ENCODE assay signal across 22 cellular contexts in genomic region chr1:246262281-246262680, GRCh38.
DNase-seq lines count a peak whose midpoint lies in the region; ATAC-seq, FAIRE-seq and TF ChIP-seq lines count a peak whose summit lies in the region.
"Had no signal": no experiment of that assay in that cellular context is flagged by ENCODE, and none has a peak within 500 bp of the region (broad histone marks: within the 10 kb centered on the region; RNA-seq: fewer than 3 reads in every experiment).

No MANE protein-coding gene starts in this region.

- CTCF ChIA-PET in IMR-90 (lab: Yijun Ruan, JAX), result interaction anchor here (0.6 to 1.2 kb wide), 4 partner anchors 12 to 272 kb away, joined by 3 to 6 read pairs (median 4); no protein-coding TSS in a partner anchor
- CTCF ChIA-PET in endothelial cell of umbilical vein (lab: Charles Lee), result interaction anchor here (0.9 to 2.1 kb wide), 5 partner anchors 9 to 93 kb away, joined by 3 to 6 read pairs (median 4); no protein-coding TSS in a partner anchor
- CTCF ChIA-PET in HepG2 (lab: Yijun Ruan, JAX; ENCODE audit: low intra/inter-chr PET ratio, low total read pairs), result no interaction called here

- no CpG with 5 or more reads among the region's 6 CpGs for whole genome bisulfite sequencing in IMR-90 (ENCODE audit: extremely low coverage in 2 of 2, insufficient read length in 1 of 2), 2 experiments
- WGBS in HepG2 (ENCODE audit: low lambda C conversion rate), result 78% methylated on average over 6 of the region's 6 CpGs

- H3K9me3 ChIP-seq in IMR-90 (ENCODE audit: control insufficient read depth, insufficient read depth, low read length) (peaks cover 2% of the 10 kb centered on the region; the same call in 1 of the 2 replicates), endothelial cell of umbilical vein (replicated peaks; ENCODE audit: control insufficient read depth, insufficient read depth, low read length) (no peaks in the 10 kb centered on the region), HepG2 (ENCODE audit: low read length) (peaks cover 18% of the 10 kb centered on the region)
- H3K9me3 ChIP-seq: Peyer's patch had no signal

- no peak overlapping the region for H4K5ac ChIP-seq in IMR-90 (ENCODE audit: low read depth, low read length)

- intact Hi-C loops in IMR-90 (cut with micrococcal nuclease) (no loop called here), endothelial cell of umbilical vein (cut with micrococcal nuclease) (no loop called here), HepG2 (cut with micrococcal nuclease; ENCODE audit: unreplicated experiment) (loop anchor here (5.0 kb wide), 1 partner anchor 250 kb away; no protein-coding TSS in a partner anchor)

- TF ChIP-seq EP300 in HepG2 (IDR thresholded peaks at IDR 0.05; ENCODE audit: low read depth in 2 of 2, low read length in 2 of 2) (no peak), HepG2 (CRISPR knock-in tag; IDR thresholded peaks at IDR 0.05; ENCODE audit: borderline replicate concordance) (no peak)

- H3K9me1 ChIP-seq in IMR-90 (ENCODE audit: insufficient read depth, low read length) (no peaks in the 10 kb centered on the region), endothelial cell of umbilical vein (replicated peaks; ENCODE audit: control insufficient read depth, extremely low read depth, insufficient read depth, low read length) (no peaks in the 10 kb centered on the region)

- peak; percentile 89 for FAIRE-seq in D721Med (lab: Jason Lieb, UNC)
- FAIRE-seq in endothelial cell of umbilical vein (lab: Jason Lieb, UNC), result no peak
- FAIRE-seq in HepG2 (lab: Jason Lieb, UNC), result no peak
- FAIRE-seq: A204.1, H1 had no signal

- dilution Hi-C loops in IMR-90 (cut with HindIII; ENCODE audit: low sequenced_read_pairs, unreplicated experiment), result no loop called here
- dilution Hi-C loops in endothelial cell of umbilical vein (cut with MboI; ENCODE audit: extremely low pct_ligation_motif_present, low sequenced_read_pairs), result no loop called here

- no peak overlapping the region for H2AFZ ChIP-seq in IMR-90 (replicated peaks; ENCODE audit: low read length, poor library complexity)
- H2AFZ ChIP-seq in endothelial cell of umbilical vein (ENCODE audit: low read depth, low read length), result no peak overlapping the region
- H2AFZ ChIP-seq in HepG2 (ENCODE audit: low read length), result no peak overlapping the region

- no peak overlapping the region for H3K56ac ChIP-seq in IMR-90 (ENCODE audit: extremely low read depth, insufficient read depth, low read length)

- H3K4ac ChIP-seq in IMR-90 (ENCODE audit: low read depth, low read length), result no peak overlapping the region

- BruUV-seq in IMR-90 (replicated peaks; lab: Mats Ljungman, UMichigan), result no TSS peak
- no TSS peak for BruUV-seq in endothelial cell of umbilical vein (replicated peaks; lab: Mats Ljungman, UMichigan)
- no TSS peak for BruUV-seq in HepG2 (replicated peaks; lab: Mats Ljungman, UMichigan)

- H2AK5ac ChIP-seq in IMR-90 (ENCODE audit: low read depth, low read length), result no peak overlapping the region

- no peak overlapping the region for H2BK5ac ChIP-seq in IMR-90 (ENCODE audit: low read depth, low read length, poor library complexity, severe bottlenecking)

- in situ Hi-C loops in IMR-90 (cut with MboI; ENCODE audit: low sequenced_read_pairs) (no loop called here), HepG2 (cut with HindIII; ENCODE audit: extremely low pct_ligation_motif_present, low pct_unique_long_range_greater_than_20kb) (no loop called here)

- H4K8ac ChIP-seq in IMR-90 (ENCODE audit: low read depth in 2 of 2, low read length in 2 of 2), result no peak overlapping the region

- no peak overlapping the region for H3K18ac ChIP-seq in IMR-90 (ENCODE audit: low read depth, low read length)

- no peak for DNase-seq in D721Med (ENCODE audit: insufficient read length, low spot score)
- DNase-seq in IMR-90, result peak; percentile 8
- DNase-seq in endothelial cell of umbilical vein (ENCODE audit: low read depth, low spot score), result peak; percentile 27
- peak; percentile 28 for DNase-seq in iris pigment epithelial cell (ENCODE audit: low read depth)
- DNase-seq in cerebellum (ENCODE audit: low spot score), result no peak
- no peak for DNase-seq in HepG2 (ENCODE audit: low spot score)
- DNase-seq in globus pallidus (ENCODE audit: low spot score), result no peak
- DNase-seq: CD4-positive, CD25-positive, alpha-beta regulatory T cell; NCI-H1105 treated with DMSO at 0.1 percent for 48 hours; NCI-H146; NCI-H1930; NCI-H446; NCI-H524 treated with DMSO at 0.1 percent for 48 hours; NCI-H82; Peyer's patch; SIG-M5 had no signal

- no peaks in the 10 kb centered on the region for H3K79me1 ChIP-seq in IMR-90 (ENCODE audit: low read depth in 1 of 2, low read length in 2 of 2)

- H2BK20ac ChIP-seq in IMR-90 (ENCODE audit: low read depth, low read length), result no peak overlapping the region

- ATAC-seq in IMR-90 (ENCODE audit: low read depth) (no peak), HepG2 (no peak)
- ATAC-seq: HCT116 had no signal

- TF ChIP-seq RAD21 in IMR-90 (IDR thresholded peaks at IDR 0.05; ENCODE audit: low read length) (no peak), HepG2 (CRISPR knock-in tag; IDR thresholded peaks at IDR 0.05) (no peak)

- H2BK15ac ChIP-seq in IMR-90 (ENCODE audit: low read depth, low read length), result no peak overlapping the region

- no peak for TF ChIP-seq POLR2A in IMR-90 (IDR thresholded peaks at IDR 0.05; ENCODE audit: low read depth, low read length)
- no peak for TF ChIP-seq POLR2A in endothelial cell of umbilical vein (IDR thresholded peaks at IDR 0.05; ENCODE audit: low read depth, low read length)
- no peak for TF ChIP-seq POLR2A in HepG2 (IDR thresholded peaks at IDR 0.05; ENCODE audit: insufficient read depth in 1 of 2, low read depth in 2 of 2, low read length in 2 of 2)

- no peak overlapping the region for H3K23ac ChIP-seq in IMR-90 (ENCODE audit: low read depth, low read length)

- H3K4me3 ChIP-seq in IMR-90 (ENCODE audit: insufficient read depth, low read depth, low read length) (no peak overlapping the region), endothelial cell of umbilical vein (replicated peaks in 1 of 3; ENCODE audit: insufficient read depth in 1 of 3, low read depth in 1 of 3, low read length in 3 of 3) (no peak overlapping the region), HepG2 (replicated peaks in 1 of 3; ENCODE audit: insufficient read depth in 1 of 3, low read depth in 2 of 3, low read length in 3 of 3) (no peak overlapping the region)
- H3K4me3 ChIP-seq: BLaER1, Peyer's patch, SK-N-MC had no signal

- H2AK9ac ChIP-seq in IMR-90 (replicated peaks; ENCODE audit: low read depth, low read length, poor library complexity), result no peak overlapping the region

- no peak overlapping the region for H4K91ac ChIP-seq in IMR-90 (ENCODE audit: insufficient read depth, low read depth, low read length)

- H2BK120ac ChIP-seq in IMR-90 (ENCODE audit: low read depth, low read length), result no peak overlapping the region

- no peaks in the 10 kb centered on the region for H3K79me2 ChIP-seq in endothelial cell of umbilical vein (ENCODE audit: control insufficient read depth, insufficient read depth, low read length)
- no peaks in the 10 kb centered on the region for H3K79me2 ChIP-seq in HepG2 (ENCODE audit: insufficient read depth, low read length)

- H3K14ac ChIP-seq in IMR-90 (replicated peaks; ENCODE audit: low read depth, low read length), result no peak overlapping the region

- no peak overlapping the region for H3K27ac ChIP-seq in IMR-90 (ENCODE audit: insufficient read depth, low read length)
- H3K27ac ChIP-seq in endothelial cell of umbilical vein (ENCODE audit: insufficient read depth, low read depth, low read length), result no peak overlapping the region
- H3K27ac ChIP-seq in HepG2 (ENCODE audit: extremely low read length, insufficient read depth, low read length), result no peak overlapping the region
- H3K27ac ChIP-seq: BLaER1, KMS-11, Peyer's patch, SK-N-MC had no signal

- H3K4me2 ChIP-seq in IMR-90 (ENCODE audit: low read depth, low read length), result no peak overlapping the region
- no peak overlapping the region for H3K4me2 ChIP-seq in endothelial cell of umbilical vein (ENCODE audit: insufficient read depth, low read length)
- H3K4me2 ChIP-seq in HepG2 (ENCODE audit: low read depth, low read length), result no peak overlapping the region
- H3K4me2 ChIP-seq: BLaER1, KMS-11 had no signal

- H4K20me1 ChIP-seq in IMR-90 (ENCODE audit: insufficient read depth, low read length) (no peaks in the 10 kb centered on the region), endothelial cell of umbilical vein (replicated peaks; ENCODE audit: control insufficient read depth, extremely low read depth, insufficient read depth, low read length) (no peaks in the 10 kb centered on the region), HepG2 (ENCODE audit: insufficient read depth, low read length) (no peaks in the 10 kb centered on the region)
- H4K20me1 ChIP-seq: BLaER1 had no signal

- POLR2A ChIA-PET in IMR-90 (lab: Charles Lee; ENCODE audit: unreplicated experiment) (no interaction called here), endothelial cell of umbilical vein (lab: Charles Lee) (no interaction called here), HepG2 (lab: Yijun Ruan, JAX) (no interaction called here)

- TF ChIP-seq CTCF in D721Med (IDR thresholded peaks at IDR 0.05; ENCODE audit: insufficient read depth, missing control alignments) (no peak), IMR-90 (conservative IDR thresholded peaks at IDR 0.05; ENCODE audit: low read depth, low read length) (no peak), endothelial cell of umbilical vein (IDR thresholded peaks at IDR 0.05; ENCODE audit: extremely low read depth in 1 of 2, insufficient read depth in 1 of 2, low read depth in 1 of 2, low read length in 2 of 2) (no peak), HepG2 (CRISPR knock-in tag; IDR thresholded peaks at IDR 0.05) (no peak)

- H3K9ac ChIP-seq in IMR-90 (ENCODE audit: low read depth, low read length) (no peak overlapping the region), endothelial cell of umbilical vein (replicated peaks; ENCODE audit: extremely low read depth, insufficient read depth, low read length) (no peak overlapping the region), HepG2 (ENCODE audit: insufficient read depth, low read depth, low read length) (no peak overlapping the region)
- H3K9ac ChIP-seq: BLaER1, KMS-11 had no signal

- no peaks in the 10 kb centered on the region for H3K27me3 ChIP-seq in IMR-90 (ENCODE audit: control insufficient read depth, insufficient read depth, low read length)
- H3K27me3 ChIP-seq in endothelial cell of umbilical vein (ENCODE audit: control insufficient read depth in 2 of 2, insufficient read depth in 2 of 2, low read length in 2 of 2), result no peaks in the 10 kb centered on the region
- H3K27me3 ChIP-seq in HepG2 (ENCODE audit: control insufficient read depth in 1 of 2, insufficient read depth in 2 of 2, low read length in 2 of 2), result no peaks in the 10 kb centered on the region
- H3K27me3 ChIP-seq: BLaER1, Peyer's patch had no signal

- no peaks in the 10 kb centered on the region for H3K4me1 ChIP-seq in IMR-90 (ENCODE audit: control insufficient read depth, insufficient read depth, low read length)
- no peaks in the 10 kb centered on the region for H3K4me1 ChIP-seq in endothelial cell of umbilical vein (ENCODE audit: control insufficient read depth, extremely low read depth, insufficient read depth, low read length)
- H3K4me1 ChIP-seq in HepG2 (ENCODE audit: insufficient read depth, low read length), result no peaks in the 10 kb centered on the region
- H3K4me1 ChIP-seq: BLaER1, Peyer's patch had no signal

- H3K36me3 ChIP-seq in IMR-90 (ENCODE audit: control insufficient read depth, insufficient read depth, low read length) (no peaks in the 10 kb centered on the region), endothelial cell of umbilical vein (ENCODE audit: control insufficient read depth in 2 of 2, extremely low read depth in 1 of 2, insufficient read depth in 2 of 2, low read length in 2 of 2) (no peaks in the 10 kb centered on the region), HepG2 (replicated peaks in 1 of 2; ENCODE audit: control insufficient read depth in 1 of 2, insufficient read depth in 2 of 2, low read length in 2 of 2) (no peaks in the 10 kb centered on the region)
- H3K36me3 ChIP-seq: Peyer's patch had no signal

Comparison
In these comparisons a context has a peak if more than half of its experiments do, and no peak if none do; other contexts are left out.
1. DNase-seq: peak in IMR-90 (single experiment), endothelial cell of umbilical vein (single experiment) and iris pigment epithelial cell (single experiment); none in D721Med (single experiment), cerebellum (single experiment), HepG2 (single experiment) and globus pallidus (single experiment).